14 cellular contexts compared by ENCODE assay signal in genomic region chr7:77479536-77480088, GRCh38. TPM values are rescaled to one million over a fixed set of nuclear protein-coding genes. Genes with fewer than 3 reads are reported as not detected.
DNase-seq lines count a peak whose midpoint lies in the region; ATAC-seq and TF ChIP-seq lines count a peak whose summit lies in the region.
"Had no signal": no experiment of that assay in that cellular context is flagged by ENCODE, and none has a peak within 500 bp of the region (broad histone marks: within the 10 kb centered on the region; RNA-seq: fewer than 3 reads in every experiment).

No MANE protein-coding gene starts in this region.

- CTCF ChIA-PET in mammary epithelial cell (lab: Charles Lee; ENCODE audit: low non-redundant PET): interaction anchor here (0.6 kb wide), 1 partner anchor 431 kb away, joined by 4 read pairs; no protein-coding TSS in a partner anchor

- H3K4me3 Mint-ChIP-seq in CD14-positive monocyte (no peak overlapping the region), memory B cell (no peak overlapping the region)
- no peak overlapping the region for H3K4me3 Mint-ChIP-seq in activated naive CD8-positive, alpha-beta T cell treated with anti-CD3 and anti-CD28 coated beads, Interleukin-2, amount 50 U/mL, for 24 hours
- H3K4me3 Mint-ChIP-seq: activated CD4-positive, alpha-beta T cell treated with anti-CD3 and anti-CD28 coated beads, Interleukin-2, amount 10 ng/mL, durations not matched to agents 24 days and 14 days; T-helper 1 cell treated with Interleukin-12 subunit alpha and Interleukin-12 subunit beta and Interleukin-4 antibody, amounts not matched to agents 30 μg/mL and 1 μg/mL, for 36 hours had no signal

- peaks cover 29% of the 10 kb centered on the region for H3K4me1 Mint-ChIP-seq in CD14-positive monocyte
- H3K4me1 Mint-ChIP-seq in memory B cell: peaks cover 7% of the 10 kb centered on the region
- peaks cover 7% of the 10 kb centered on the region for H3K4me1 Mint-ChIP-seq in activated naive CD8-positive, alpha-beta T cell treated with anti-CD3 and anti-CD28 coated beads, Interleukin-2, amount 50 U/mL, for 24 hours

- BruUV-seq in mammary epithelial cell (replicated peaks; lab: Mats Ljungman, UMichigan): no TSS peak

- H3K36me3 Mint-ChIP-seq in CD14-positive monocyte: no peaks in the 10 kb centered on the region
- no peaks in the 10 kb centered on the region for H3K36me3 Mint-ChIP-seq in memory B cell
- H3K36me3 Mint-ChIP-seq in activated naive CD8-positive, alpha-beta T cell treated with anti-CD3 and anti-CD28 coated beads, Interleukin-2, amount 50 U/mL, for 24 hours (ENCODE audit: low read depth): no peaks in the 10 kb centered on the region

- H3K9me3 Mint-ChIP-seq in CD14-positive monocyte (peaks cover 0 to 6% (median 0%) of the 10 kb centered on the region in 7 donors), memory B cell (no peaks in the 10 kb centered on the region)
- H3K9me3 Mint-ChIP-seq in activated naive CD8-positive, alpha-beta T cell treated with anti-CD3 and anti-CD28 coated beads, Interleukin-2, amount 50 U/mL, for 24 hours: no peaks in the 10 kb centered on the region
- H3K9me3 Mint-ChIP-seq: activated CD4-positive, alpha-beta T cell treated with anti-CD3 and anti-CD28 coated beads, Interleukin-2, amount 10 ng/mL, durations not matched to agents 24 days and 14 days; T-helper 1 cell treated with Interleukin-12 subunit alpha and Interleukin-12 subunit beta and Interleukin-4 antibody, amounts not matched to agents 30 μg/mL and 1 μg/mL, for 36 hours had no signal

- peaks cover 0 to 4% (median 0%) of the 10 kb centered on the region in 3 donors for H3K27me3 Mint-ChIP-seq in CD14-positive monocyte (ENCODE audit: low read depth in 3 of 3)
- no peaks in the 10 kb centered on the region for H3K27me3 Mint-ChIP-seq in memory B cell
- H3K27me3 Mint-ChIP-seq in activated naive CD8-positive, alpha-beta T cell treated with anti-CD3 and anti-CD28 coated beads, Interleukin-2, amount 50 U/mL, for 24 hours: no peaks in the 10 kb centered on the region

- no peak for TF ChIP-seq CTCF in CD14-positive monocyte (IDR thresholded peaks at IDR 0.05)
- no peak for TF ChIP-seq CTCF in LNCaP clone FGC (IDR thresholded peaks at IDR 0.05; ENCODE audit: control insufficient read depth, extremely low read depth, insufficient read depth)
- TF ChIP-seq CTCF in mammary epithelial cell (conservative IDR thresholded peaks at IDR 0.05 in 1 of 2, IDR thresholded peaks at IDR 0.05 in 1 of 2; ENCODE audit: extremely low read depth in 1 of 2, insufficient read depth in 1 of 2, low read depth in 1 of 2, low read length in 2 of 2): no peak

- H3K36me3 ChIP-seq in mammary epithelial cell (ENCODE audit: insufficient read depth, low read length): no peaks in the 10 kb centered on the region

- ATAC-seq in memory B cell (ENCODE audit: low read depth) (no peak), GM19395 (IDR thresholded peaks at IDR 0.05; ENCODE audit: unreplicated experiment) (no peak), GM18867 (IDR thresholded peaks at IDR 0.05; ENCODE audit: unreplicated experiment) (no peak)
- no peak for ATAC-seq in activated naive CD8-positive, alpha-beta T cell treated with anti-CD3 and anti-CD28 coated beads, Interleukin-2, amount 50 U/mL, for 24 hours

- no peak overlapping the region for H3K27ac ChIP-seq in mammary epithelial cell (ENCODE audit: insufficient read depth, low read depth, low read length)

- H3K4me3 ChIP-seq in LNCaP clone FGC (ENCODE audit: low read depth, low read length) (no peak overlapping the region), mammary epithelial cell (replicated peaks in 1 of 3; ENCODE audit: insufficient read depth in 1 of 3, low read depth in 2 of 3, low read length in 3 of 3) (no peak overlapping the region)

- H3K27ac Mint-ChIP-seq in CD14-positive monocyte: peak overlapping the region; percentile 34 to 94 (median 91)
- H3K27ac Mint-ChIP-seq in memory B cell: peak overlapping the region; percentile 7
- H3K27ac Mint-ChIP-seq in activated naive CD8-positive, alpha-beta T cell treated with anti-CD3 and anti-CD28 coated beads, Interleukin-2, amount 50 U/mL, for 24 hours: no peak overlapping the region
- H3K27ac Mint-ChIP-seq: activated CD4-positive, alpha-beta T cell treated with anti-CD3 and anti-CD28 coated beads, Interleukin-2, amount 10 ng/mL, durations not matched to agents 24 days and 14 days; T-helper 1 cell treated with Interleukin-12 subunit alpha and Interleukin-12 subunit beta and Interleukin-4 antibody, amounts not matched to agents 30 μg/mL and 1 μg/mL, for 36 hours had no signal

- no peak overlapping the region for H3K4me2 ChIP-seq in mammary epithelial cell (ENCODE audit: insufficient read depth, low read depth, low read length)

- no peak for DNase-seq in CD14-positive monocyte (ENCODE audit: low spot score)
- peak; percentile 74 for DNase-seq in LNCaP clone FGC (ENCODE audit: low read depth)
- DNase-seq in mammary epithelial cell: peak; percentile 21
- no peak for DNase-seq in memory B cell (ENCODE audit: low spot score in 2 of 2)
- DNase-seq in cardiac septum (ENCODE audit: low spot score): no peak
- no peak for DNase-seq in activated naive CD8-positive, alpha-beta T cell treated with anti-CD3 and anti-CD28 coated beads, Interleukin-2, amount 50 U/mL, for 24 hours
- DNase-seq: activated CD4-positive, alpha-beta T cell treated with anti-CD3 and anti-CD28 coated beads, Interleukin-2, amount 10 ng/mL, durations not matched to agents 24 days and 14 days; activated gamma-delta T cell; NCI-H1105; stimulated activated CD4-positive, alpha-beta T cell treated with anti-CD3 and anti-CD28 coated beads, Interleukin-4, amount 100 ng/mL, for 1 hour; stimulated activated naive CD4-positive, alpha-beta T cell had no signal

- peak overlapping the region; percentile 25 for H2AFZ ChIP-seq in mammary epithelial cell (ENCODE audit: low read depth, low read length)

- no peaks in the 10 kb centered on the region for H4K20me1 ChIP-seq in mammary epithelial cell (ENCODE audit: insufficient read depth, low read length)

- H3K4me1 ChIP-seq in mammary epithelial cell (ENCODE audit: insufficient read depth, low read length): peaks cover 5% of the 10 kb centered on the region

- H3K9ac ChIP-seq in mammary epithelial cell (ENCODE audit: insufficient read depth, low read length): no peak overlapping the region

- no peaks in the 10 kb centered on the region for H3K79me2 ChIP-seq in mammary epithelial cell (ENCODE audit: insufficient read depth, low read length)

- 97% methylated on average over 3 of the region's 3 CpGs for WGBS in mammary epithelial cell (ENCODE audit: low coverage, missing lambda C conversion rate)

- intact Hi-C loops in CD14-positive monocyte (cut with micrococcal nuclease): no loop called here
- intact Hi-C loops in mammary epithelial cell (cut with micrococcal nuclease): loop anchor here (5.0 kb wide), 1 partner anchor 58 kb away; the partner anchor contains the start of gene PTPN12
- intact Hi-C loops in cardiac septum (cut with DNase I): no loop called here

- H3K27me3 ChIP-seq in mammary epithelial cell (ENCODE audit: insufficient read depth, low read length): no peaks in the 10 kb centered on the region

- no peaks in the 10 kb centered on the region for H3K9me3 ChIP-seq in mammary epithelial cell (replicated peaks; ENCODE audit: insufficient read depth, low read length)

- in situ Hi-C loops in mammary epithelial cell (cut with MboI; ENCODE audit: low sequenced_read_pairs in 2 of 2): no loop called here

- dilution Hi-C loops in mammary epithelial cell (cut with HindIII; ENCODE audit: low sequenced_read_pairs): no loop called here

RNA-seq across cellular contexts. Expression of gene PTPN12, which starts 57.5 kb away (rescaled TPM):
- polyA plus RNA-seq in CD14-positive monocyte (10 to 100 TPM in 1 of 2 donors, 1 to 10 TPM in 1; 6.6 to 11.8 TPM), mammary epithelial cell (39.4 TPM)
- total RNA-seq in mammary epithelial cell (100 to 1,000 TPM in 1 of 2 donors, 10 to 100 TPM in 1; 71.0 to 102 TPM), cardiac septum (41.6 TPM)
- polyA minus RNA-seq in mammary epithelial cell: 149 TPM

Comparison
In these comparisons a context has a peak if more than half of its experiments do, and no peak if none do; other contexts are left out.
1. DNase-seq: peak in LNCaP clone FGC (single experiment) and mammary epithelial cell (single experiment); none in CD14-positive monocyte (single experiment), memory B cell (0 of 2), cardiac septum (single experiment) and activated naive CD8-positive, alpha-beta T cell treated with anti-CD3 and anti-CD28 coated beads, Interleukin-2, amount 50 U/mL, for 24 hours (single experiment).